11 cellular contexts compared by ENCODE assay signal in the genomic region with DNA sequence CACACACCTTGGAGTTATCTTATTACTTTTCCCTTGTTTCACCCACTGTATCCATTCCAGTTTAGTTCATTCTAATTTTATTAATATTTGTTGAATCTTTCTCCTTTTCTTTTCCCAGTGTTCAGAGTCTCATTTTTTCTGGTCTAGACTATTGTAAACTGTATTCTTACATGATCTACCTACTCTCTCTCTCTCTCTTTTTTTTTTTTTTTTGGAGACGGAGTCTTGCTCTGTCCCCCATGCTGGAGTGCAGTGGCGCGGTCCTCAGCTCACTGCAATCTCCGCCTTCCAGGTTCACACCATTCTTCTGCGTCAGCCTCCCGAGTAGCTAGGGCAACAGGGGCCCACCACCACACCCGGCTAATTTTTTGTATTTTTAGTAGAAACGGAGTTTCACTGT. TPM values are rescaled to one million over a fixed set of nuclear protein-coding genes. Genes with fewer than 3 reads are reported as not detected.
DNase-seq lines count a peak whose midpoint lies in the region; ATAC-seq and TF ChIP-seq lines count a peak whose summit lies in the region.
"Had no signal": no experiment of that assay in that cellular context is flagged by ENCODE, and none has a peak within 500 bp of the region (broad histone marks: within the 10 kb centered on the region; RNA-seq: fewer than 3 reads in every experiment).

No MANE protein-coding gene starts in this region.

- peak overlapping the region; percentile 94 for H3K4me3 Mint-ChIP-seq in activated T-cell treated with anti-CD3 and anti-CD28 coated beads, Interleukin-2, amount 50 U/mL, for 24 hours
- peak overlapping the region; percentile 98 for H3K4me3 Mint-ChIP-seq in activated CD8-positive, alpha-beta T cell treated with anti-CD3 and anti-CD28 coated beads for 36 hours
- peak overlapping the region; percentile 52 to 99 for H3K4me3 Mint-ChIP-seq in stimulated activated naive CD8-positive, alpha-beta T cell treated with anti-CD3 and anti-CD28 coated beads, Interleukin-15, amount 100 ng/mL, for 72 hours

- CTCF ChIA-PET in activated CD8-positive, alpha-beta T cell treated with anti-CD3 and anti-CD28 coated beads for 36 hours (lab: Charles Lee), result interaction anchor here (1.3 kb wide), 1 partner anchor 328 kb away, joined by 4 read pairs; no protein-coding TSS in a partner anchor

- H3K4me3 ChIP-seq in foreskin fibroblast (ENCODE audit: low read depth in 1 of 2, low read length in 2 of 2), result peak overlapping the region; percentile 94 to 99

- POLR2A ChIA-PET in activated CD8-positive, alpha-beta T cell treated with anti-CD3 and anti-CD28 coated beads for 36 hours (lab: Charles Lee), result interaction anchor here (1.2 kb wide), 1 partner anchor 90 kb away, joined by 5 read pairs; the partner anchor contains the start of gene CCDC90B

- no peaks in the 10 kb centered on the region for H3K27me3 Mint-ChIP-seq in activated T-cell treated with anti-CD3 and anti-CD28 coated beads, Interleukin-2, amount 50 U/mL, for 24 hours
- H3K27me3 Mint-ChIP-seq in activated CD8-positive, alpha-beta T cell treated with anti-CD3 and anti-CD28 coated beads for 36 hours, result no peaks in the 10 kb centered on the region
- no peaks in the 10 kb centered on the region for H3K27me3 Mint-ChIP-seq in stimulated activated naive CD8-positive, alpha-beta T cell treated with anti-CD3 and anti-CD28 coated beads, Interleukin-15, amount 100 ng/mL, for 72 hours

- no peak for ATAC-seq in activated CD8-positive, alpha-beta T cell treated with anti-CD3 and anti-CD28 coated beads for 36 hours
- ATAC-seq in stimulated activated naive CD8-positive, alpha-beta T cell treated with anti-CD3 and anti-CD28 coated beads, Interleukin-15, amount 100 ng/mL, for 72 hours, result no peak
- ATAC-seq: upper lobe of right lung had no signal

- intact Hi-C loops in activated CD8-positive, alpha-beta T cell treated with anti-CD3 and anti-CD28 coated beads for 36 hours (cut with micrococcal nuclease), result loop anchor here (2.0 to 10.0 kb wide), 2 partner anchors 35 to 121 kb away; partner anchors contain the start of gene RAB30

- peaks cover 48% of the 10 kb centered on the region for H3K4me1 Mint-ChIP-seq in activated T-cell treated with anti-CD3 and anti-CD28 coated beads, Interleukin-2, amount 50 U/mL, for 24 hours (ENCODE audit: low read depth)
- H3K4me1 Mint-ChIP-seq in activated CD8-positive, alpha-beta T cell treated with anti-CD3 and anti-CD28 coated beads for 36 hours (ENCODE audit: low read depth), result peaks cover 42% of the 10 kb centered on the region
- H3K4me1 Mint-ChIP-seq in stimulated activated naive CD8-positive, alpha-beta T cell treated with anti-CD3 and anti-CD28 coated beads, Interleukin-15, amount 100 ng/mL, for 72 hours, result peaks cover 37% of the 10 kb centered on the region

- no peak for DNase-seq in activated T-cell treated with anti-CD3 and anti-CD28 coated beads, Interleukin-2, amount 50 U/mL, for 24 hours
- DNase-seq in activated T-cell treated with anti-CD3 and anti-CD28 coated beads for 4 hours, result no peak
- no peak for DNase-seq in activated CD8-positive, alpha-beta T cell treated with anti-CD3 and anti-CD28 coated beads for 36 hours
- DNase-seq in foreskin fibroblast, result no peak
- no peak for DNase-seq in stimulated activated naive CD8-positive, alpha-beta T cell treated with anti-CD3 and anti-CD28 coated beads, Interleukin-15, amount 100 ng/mL, for 72 hours
- no peak for DNase-seq in activated effector memory CD4-positive, alpha-beta T cell treated with Interleukin-2 at 50 U/mL for 16 hours
- no peak for DNase-seq in SIG-M5 (lab: John Stamatoyannopoulos, UW)
- no peak for DNase-seq in AG08395 (ENCODE audit: low spot score)
- DNase-seq: foreskin melanocyte, GF-D8, upper lobe of right lung had no signal

- peaks cover 51% of the 10 kb centered on the region for H3K36me3 Mint-ChIP-seq in activated T-cell treated with anti-CD3 and anti-CD28 coated beads, Interleukin-2, amount 50 U/mL, for 24 hours (ENCODE audit: low read depth)
- peaks cover 19% of the 10 kb centered on the region for H3K36me3 Mint-ChIP-seq in activated CD8-positive, alpha-beta T cell treated with anti-CD3 and anti-CD28 coated beads for 36 hours (ENCODE audit: low read depth)

- no peak for TF ChIP-seq CTCF in activated CD8-positive, alpha-beta T cell treated with anti-CD3 and anti-CD28 coated beads for 36 hours (IDR thresholded peaks at IDR 0.05)
- TF ChIP-seq CTCF in foreskin fibroblast (IDR thresholded peaks at IDR 0.05; ENCODE audit: low read depth, low read length), result no peak

- no peaks in the 10 kb centered on the region for H3K9me3 Mint-ChIP-seq in activated T-cell treated with anti-CD3 and anti-CD28 coated beads, Interleukin-2, amount 50 U/mL, for 24 hours
- H3K9me3 Mint-ChIP-seq in activated CD8-positive, alpha-beta T cell treated with anti-CD3 and anti-CD28 coated beads for 36 hours, result no peaks in the 10 kb centered on the region
- H3K9me3 Mint-ChIP-seq in stimulated activated naive CD8-positive, alpha-beta T cell treated with anti-CD3 and anti-CD28 coated beads, Interleukin-15, amount 100 ng/mL, for 72 hours, result no peaks in the 10 kb centered on the region

- H3K27ac Mint-ChIP-seq in activated T-cell treated with anti-CD3 and anti-CD28 coated beads, Interleukin-2, amount 50 U/mL, for 24 hours, result no peak overlapping the region
- H3K27ac Mint-ChIP-seq in activated CD8-positive, alpha-beta T cell treated with anti-CD3 and anti-CD28 coated beads for 36 hours, result no peak overlapping the region
- H3K27ac Mint-ChIP-seq in stimulated activated naive CD8-positive, alpha-beta T cell treated with anti-CD3 and anti-CD28 coated beads, Interleukin-15, amount 100 ng/mL, for 72 hours, result peak overlapping the region in 1 of 2 donors; percentile 63

RNA-seq across cellular contexts. Expression of gene ANKRD42, which starts 2.1 kb away (rescaled TPM):
- 1 to 10 TPM; 3.8 to 4.7 TPM for total RNA-seq in activated CD8-positive, alpha-beta T cell treated with anti-CD3 and anti-CD28 coated beads for 36 hours

RNA-seq across cellular contexts. Expression of gene PCF11, which starts 38.7 kb away (rescaled TPM):
- 10 to 100 TPM; 53.9 to 55.6 TPM for total RNA-seq in activated CD8-positive, alpha-beta T cell treated with anti-CD3 and anti-CD28 coated beads for 36 hours
